1 cellular context compared by ENCODE assay signal in genomic region chr22:20506543-20507252, GRCh38.
TF ChIP-seq lines count a peak whose summit lies in the region.

No MANE protein-coding gene starts in this region.

TF ChIP-seq in HCT116, 20 proteins besides CTCF, POLR2A, EP300 and RAD21 (continued from another document):
- TF ChIP-seq EZH2phosphoT487 (IDR thresholded peaks at IDR 0.05; ENCODE audit: borderline replicate concordance) (no peak), EZH2 (IDR thresholded peaks at IDR 0.05) (no peak), SP1 (IDR thresholded peaks at IDR 0.05; ENCODE audit: low read depth) (no peak), YY1 (IDR thresholded peaks at IDR 0.05; ENCODE audit: extremely low read depth, insufficient replicate concordance, low read depth, low read length) (no peak), CEBPB (IDR thresholded peaks at IDR 0.05; ENCODE audit: low read depth) (no peak), ELF1 (IDR thresholded peaks at IDR 0.05; ENCODE audit: borderline replicate concordance, low read depth) (no peak), ATF3 (IDR thresholded peaks at IDR 0.05) (no peak), TCF7L2 (IDR thresholded peaks at IDR 0.05; ENCODE audit: borderline replicate concordance, extremely low read depth, insufficient read depth, insufficient read length) (no peak), ZFX (IDR thresholded peaks at IDR 0.05) (no peak), ZNF274 (IDR thresholded peaks at IDR 0.05; ENCODE audit: low read depth, low read length) (no peak), ZBTB33 (IDR thresholded peaks at IDR 0.05; ENCODE audit: extremely low read depth, insufficient replicate concordance, low read length) (no peak), POLR2AphosphoS5 (IDR thresholded peaks at IDR 0.05; ENCODE audit: low read depth, low read length) (no peak), CBX3 (IDR thresholded peaks at IDR 0.05; ENCODE audit: low read depth) (no peak)
